Comparison of ENCODE assay signal across 29 cellular contexts in genomic region chr1:49576327-49576901, GRCh38.
"Had no signal": no experiment of that assay in that cellular context is flagged by ENCODE, and none has a peak within 500 bp of the region (broad histone marks: within the 10 kb centered on the region; RNA-seq: fewer than 3 reads in every experiment).

No MANE protein-coding gene starts in this region.

- H3K9me3 ChIP-seq: MG63, Peyer's patch had no signal

- H3K27me3 ChIP-seq: MG63, Peyer's patch, SJSA1 had no signal

- H3K36me3 ChIP-seq: MG63, Peyer's patch, SJSA1 had no signal

- H3K4me1 Mint-ChIP-seq: T-cell had no signal

- H3K9ac ChIP-seq: SK-N-SH had no signal

- H3K4me3 ChIP-seq: MG63, Peyer's patch, SJSA1 had no signal

- ATAC-seq: T-cell had no signal

- H3K27ac ChIP-seq: Peyer's patch, SJSA1 had no signal

- H3K27me3 Mint-ChIP-seq: T-cell had no signal

- H3K27ac Mint-ChIP-seq: T-cell had no signal

- DNase-seq: Kasumi-1, MG63, NCI-H1048, NCI-H1092 treated with DMSO at 0.1 percent for 48 hours, NCI-H1105 treated with DMSO at 0.1 percent for 48 hours, NCI-H1417, NCI-H1436, NCI-H146, NCI-H1694, NCI-H187, NCI-H1930, NCI-H2029 treated with DMSO at 0.1 percent for 48 hours, NCI-H2081 treated with DMSO at 0.1 percent for 48 hours, NCI-H2107, NCI-H2171, NCI-H226, NCI-H446 treated with DMSO at 0.1 percent for 48 hours, NCI-H510A, NCI-H526, NCI-H69, NCI-H748 treated with DMSO at 0.1 percent for 48 hours, NCI-H82, Peyer's patch, Right ventricle myocardium superior, RPMI8226, SHP77 treated with DMSO at 0.1 percent for 48 hours, SK-N-SH, T-cell had no signal

- H3K36me3 Mint-ChIP-seq: T-cell had no signal

- H3K4me1 ChIP-seq: Peyer's patch, SJSA1 had no signal

- H3K4me3 Mint-ChIP-seq: T-cell had no signal

- H3K4me2 ChIP-seq: SK-N-SH had no signal
